Comparison of ENCODE assay signal across 8 cellular contexts in the genomic region with DNA sequence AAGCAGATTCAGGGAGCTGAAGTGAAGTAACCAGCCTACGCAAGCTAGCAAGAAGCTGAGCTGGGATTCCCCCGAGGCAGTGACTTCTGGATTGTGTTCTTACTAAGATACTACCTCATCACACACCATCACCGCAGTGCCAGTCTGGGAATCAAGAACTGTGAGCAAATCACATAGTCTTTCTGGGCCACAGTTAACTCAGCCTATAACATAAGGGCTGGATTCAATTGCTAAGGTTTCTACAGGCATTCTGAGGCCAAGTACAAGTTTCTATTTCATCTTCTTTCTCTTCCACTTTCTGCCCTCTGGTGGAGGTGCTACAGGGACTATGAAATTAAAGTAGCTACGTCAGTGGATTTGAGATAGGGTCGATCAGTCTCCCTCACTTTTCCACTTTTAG. TPM values are rescaled to one million over a fixed set of nuclear protein-coding genes. Genes with fewer than 3 reads are reported as not detected.
A peak's percentile ranks its signal among the peaks of the same experiment; 100 is the strongest.
DNase-seq lines count a peak whose midpoint lies in the region; ATAC-seq, FAIRE-seq and TF ChIP-seq lines count a peak whose summit lies in the region.

No MANE protein-coding gene starts in this region.

- peak; percentile 36 for DNase-seq in SIG-M5 treated with dmso at 0.1 percent for 504 hours (lab: John Stamatoyannopoulos, UW; ENCODE audit: unreplicated experiment)
- DNase-seq in SIG-M5 (lab: John Stamatoyannopoulos, UW), result no peak
- no peak for DNase-seq in K562 (ENCODE audit: extremely low read depth in 1 of 4, low spot score in 3 of 4)
- no peak for DNase-seq in natural killer cell
- DNase-seq in HPDE6-E6E7 (ENCODE audit: extremely low spot score), result no peak
- DNase-seq in GF-D8 (lab: John Stamatoyannopoulos, UW), result no peak

- no peak for TF ChIP-seq EP300 in K562 (IDR thresholded peaks at IDR 0.05; ENCODE audit: low read length)

- H3K36me3 Mint-ChIP-seq in natural killer cell, result no peaks in the 10 kb centered on the region

- CTCF ChIA-PET in K562 (lab: Yijun Ruan, JAX; ENCODE audit: low intra/inter-chr PET ratio), result no interaction called here

- no peak overlapping the region for H3K9ac ChIP-seq in KMS-11
- no peak overlapping the region for H3K9ac ChIP-seq in K562 (ENCODE audit: insufficient read depth in 1 of 2, low read depth in 2 of 2, low read length in 2 of 2)

- peaks cover 27 to 33% of the 10 kb centered on the region in 2 donors for H3K4me1 Mint-ChIP-seq in natural killer cell

- peak; percentile 42 for FAIRE-seq in K562 (lab: Jason Lieb, UNC)

- H3K4me1 ChIP-seq in KMS-11 (ENCODE audit: low read depth, poor library complexity, severe bottlenecking), result peaks cover 5% of the 10 kb centered on the region
- peaks cover 0 to 13% of the 10 kb centered on the region in 2 experiments; a peak in 2 of 5 replicates for H3K4me1 ChIP-seq in K562 (replicated peaks in 1 of 2; ENCODE audit: control insufficient read depth in 2 of 2, insufficient read depth in 2 of 2, low read length in 2 of 2)

- H3K4me3 ChIP-seq in KMS-11 (IDR thresholded peaks at IDR 0.05; ENCODE audit: insufficient read depth, low read depth, low read length) (no peak overlapping the region), K562 (no peak overlapping the region)

- WGBS in K562 (ENCODE audit: insufficient coverage, low coverage, missing lambda C conversion rate), result 86% methylated on average over 5 of the region's 5 CpGs

- intact Hi-C loops in K562 (cut with micrococcal nuclease) (loop anchor here (2.0 kb wide), 1 partner anchor 152 kb away; no protein-coding TSS in a partner anchor), natural killer cell (cut with micrococcal nuclease) (loop anchor here (2.0 kb wide), 1 partner anchor 170 kb away; no protein-coding TSS in a partner anchor)

- no peaks in the 10 kb centered on the region for H3K9me1 ChIP-seq in K562 (ENCODE audit: control insufficient read depth, insufficient read depth, low read length)

- in situ Hi-C loops in K562 (cut with MboI), result no loop called here

- TF ChIP-seq CTCF in KMS-11 (conservative IDR thresholded peaks at IDR 0.05; ENCODE audit: low read depth, low read length), result peak; percentile 34
- TF ChIP-seq CTCF in K562 (IDR thresholded peaks at IDR 0.05 in 2 of 3, conservative IDR thresholded peaks at IDR 0.05 in 1 of 3; ENCODE audit: insufficient read depth in 2 of 3, low read depth in 1 of 3, low read length in 3 of 3), result no peak
- no peak for TF ChIP-seq CTCF in natural killer cell (IDR thresholded peaks at IDR 0.05)

- H3K4me3 Mint-ChIP-seq in natural killer cell, result peak overlapping the region; percentile 31

- H3K36me3 ChIP-seq in KMS-11 (ENCODE audit: insufficient read depth) (no peaks in the 10 kb centered on the region), K562 (ENCODE audit: control insufficient read depth, insufficient read depth, low read length) (peaks cover 13% of the 10 kb centered on the region; the same call in 2 of the 3 replicates)

- H3K27me3 ChIP-seq in KMS-11 (ENCODE audit: insufficient read depth, low read depth), result no peaks in the 10 kb centered on the region
- no peaks in the 10 kb centered on the region for H3K27me3 ChIP-seq in K562 (ENCODE audit: control insufficient read depth in 2 of 2, insufficient read depth in 2 of 2, low read length in 2 of 2)

- TF ChIP-seq RAD21 in K562 (CRISPR knock-in tag; conservative IDR thresholded peaks at IDR 0.05 in 1 of 2, IDR thresholded peaks at IDR 0.05 in 1 of 2), result no peak

- H3K27me3 Mint-ChIP-seq in natural killer cell (ENCODE audit: low read depth in 2 of 2), result peaks cover under 1 to 9% of the 10 kb centered on the region in 2 donors

- no peak overlapping the region for H3K27ac Mint-ChIP-seq in natural killer cell

- no peaks in the 10 kb centered on the region for H3K9me3 ChIP-seq in K562 (replicated peaks; ENCODE audit: control insufficient read depth, insufficient read depth, low read depth, low read length)

- H2AFZ ChIP-seq in KMS-11 (ENCODE audit: low read depth) (no peak overlapping the region), K562 (ENCODE audit: low read depth, low read length) (no peak overlapping the region)

- BruUV-seq in K562 (replicated peaks; lab: Mats Ljungman, UMichigan), result no TSS peak

- POLR2A ChIA-PET in K562 (lab: Yijun Ruan, JAX), result no interaction called here

- no peak for TF ChIP-seq POLR2A in K562 (conservative IDR thresholded peaks at IDR 0.05)

- H3K79me2 ChIP-seq in KMS-11 (ENCODE audit: insufficient read depth, low read depth) (no peaks in the 10 kb centered on the region), K562 (ENCODE audit: control insufficient read depth, insufficient read depth, low read length) (no peaks in the 10 kb centered on the region)

- no peaks in the 10 kb centered on the region for H4K20me1 ChIP-seq in KMS-11 (ENCODE audit: insufficient read depth)
- no peaks in the 10 kb centered on the region for H4K20me1 ChIP-seq in K562 (replicated peaks; ENCODE audit: control insufficient read depth, insufficient read depth, low read length)

- H3K27ac ChIP-seq in KMS-11 (no peak overlapping the region), K562 (ENCODE audit: extremely low read depth, low read depth, low read length) (no peak overlapping the region)

- peak; percentile 79 for ATAC-seq in GM21717 (IDR thresholded peaks at IDR 0.05; ENCODE audit: unreplicated experiment)
- ATAC-seq in K562, result no peak
- ATAC-seq in natural killer cell, result peak in 1 of 3 donors; percentile 7

- no peak overlapping the region for H3K4me2 ChIP-seq in KMS-11
- H3K4me2 ChIP-seq in K562 (ENCODE audit: insufficient read depth, low read length), result no peak overlapping the region

- H3K9me3 Mint-ChIP-seq in natural killer cell, result no peaks in the 10 kb centered on the region

TF ChIP-seq in K562, 482 proteins besides CTCF, POLR2A, EP300 and RAD21 (continues in another document):
- no peak for TF ChIP-seq SLC30A9 (CRISPR knock-in tag; IDR thresholded peaks at IDR 0.05)
- no peak for TF ChIP-seq HEY1 (CRISPR knock-in tag; IDR thresholded peaks at IDR 0.05; ENCODE audit: borderline replicate concordance)
- no peak for TF ChIP-seq NR2C1 (IDR thresholded peaks at IDR 0.05)
- TF ChIP-seq NR2C1 (tag; IDR thresholded peaks at IDR 0.05), result no peak
- TF ChIP-seq TGIF2 (CRISPR knock-in tag; IDR thresholded peaks at IDR 0.05), result no peak
- no peak for TF ChIP-seq FOXP4 (CRISPR knock-in tag; IDR thresholded peaks at IDR 0.05; ENCODE audit: borderline replicate concordance)
- no peak for TF ChIP-seq LARP7 (IDR thresholded peaks at IDR 0.05)

RNA-seq across cellular contexts. Expression of gene CORIN, which starts 1.4 kb away (rescaled TPM):
- total RNA-seq in K562 (2011; cell fraction: chromatin; rRNA removed; ENCODE audit: low replicate concordance), result 0.09 TPM in 1 of 2 replicates, not detected in the other
- total RNA-seq in K562 (2011; cell fraction: nucleolus; rRNA removed), result 0.17 TPM in 1 of 2 replicates, not detected in the other
- total RNA-seq in K562 (2011; cell fraction: nucleoplasm; rRNA removed), result 0.07 and 0.15 TPM in 2 replicates
- total RNA-seq in K562 (2014; rRNA removed) (0.04 TPM in 1 of 2 replicates, not detected in the other), K562 (2014; rRNA removed; fragmentation: Illumina TruSeq; extraction: Trizol) (0.06 and 0.15 TPM in 2 replicates), K562 (2015; rRNA removed; fragmentation: Illumina TruSeq; extraction: Trizol) (0.04 TPM in 1 of 2 replicates, not detected in the other), K562 (2021) (0.31 TPM in 1 of 2 replicates, not detected in the other), natural killer cell (under 1 TPM in 1 of 3 donors, not detected in 2; 0.78 TPM)
- polyA plus RNA-seq in K562 (2011; rRNA removed) (0.07 and 0.12 TPM in 2 replicates), K562 (2014; fragmentation: Illumina TruSeq; extraction: Trizol) (not detected in 2 replicates), K562 (2014; fragmentation: Nextera tagmentation; extraction: Ambion mirVana) (not detected), K562 (2014; rRNA removed) (0.08 TPM in 1 of 2 replicates, not detected in the other)
- polyA plus RNA-seq in K562 (2011; cell fraction: cytosol; rRNA removed), result 0.07 TPM in 1 of 2 replicates, not detected in the other
- 0.07 and 0.41 TPM in 2 replicates for polyA plus RNA-seq in K562 (2011; cell fraction: nucleus; rRNA removed)
- 0.03 and 0.10 TPM in 2 replicates for polyA plus RNA-seq in K562 (2012)
- polyA minus RNA-seq in K562 (2011; rRNA and poly(A)+ RNA removed), result 0.18 and 0.21 TPM in 2 replicates
- polyA minus RNA-seq in K562 (2011; cell fraction: cytosol; rRNA and poly(A)+ RNA removed), result not detected in 2 replicates
- polyA minus RNA-seq in K562 (2011; cell fraction: nucleus; rRNA and poly(A)+ RNA removed), result 0.22 TPM in 1 of 2 replicates, not detected in the other
